In the genomic region with DNA sequence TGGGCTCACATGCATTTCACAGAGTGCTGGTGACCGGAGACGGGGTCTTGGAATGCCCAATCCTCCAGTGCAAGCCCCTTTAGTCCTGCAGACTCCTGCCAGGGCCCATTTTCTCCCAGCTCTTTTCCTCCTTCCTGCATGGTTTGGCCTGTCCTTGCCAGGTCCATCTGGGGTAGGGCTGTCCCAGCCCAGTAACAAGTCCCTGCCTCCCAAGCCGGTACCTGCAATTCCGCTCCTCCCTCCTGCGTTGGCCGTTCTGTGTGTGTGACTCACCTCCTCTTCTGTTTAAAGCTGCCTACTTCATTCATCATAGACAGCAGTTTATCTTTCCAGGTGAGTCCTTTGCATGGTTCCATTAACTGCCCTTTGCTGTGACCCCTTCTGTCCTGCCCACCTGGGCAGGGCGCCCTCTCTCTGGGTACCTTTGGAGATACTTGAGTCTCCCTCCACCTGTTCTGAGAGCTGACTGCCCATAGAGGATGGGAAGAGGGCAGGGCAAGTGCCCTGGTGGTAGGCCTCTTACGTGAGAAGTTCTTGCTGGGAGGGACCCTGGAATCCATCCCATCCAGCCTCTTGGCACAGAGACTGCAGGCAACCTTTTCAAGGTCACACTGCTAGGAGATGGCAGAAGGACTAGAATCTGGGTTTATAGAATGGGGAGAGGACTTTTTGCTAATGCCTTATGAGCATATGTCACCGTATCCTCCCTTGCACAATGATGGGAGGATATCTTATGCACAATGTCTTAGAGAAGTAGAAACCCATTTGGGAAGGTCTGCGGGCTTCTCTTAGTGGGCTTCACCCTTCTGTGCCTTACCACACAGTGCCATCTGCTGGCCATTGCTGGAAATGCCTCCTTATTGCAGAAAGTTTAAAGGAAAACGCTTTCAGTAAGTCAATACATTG, we compare ENCODE assay signal across 8 cellular contexts. TPM values are rescaled to one million over a fixed set of nuclear protein-coding genes. Genes with fewer than 3 reads are reported as not detected.
DNase-seq lines count a peak whose midpoint lies in the region; ATAC-seq and TF ChIP-seq lines count a peak whose summit lies in the region.

No MANE protein-coding gene starts in this region.

- H3K27ac Mint-ChIP-seq in activated T-cell treated with anti-CD3 and anti-CD28 coated beads, Interleukin-2, amount 50 U/mL, for 24 hours, result no peak overlapping the region
- no peak overlapping the region for H3K27ac Mint-ChIP-seq in naive thymus-derived CD4-positive, alpha-beta T cell
- H3K27ac Mint-ChIP-seq in stimulated activated effector memory CD8-positive, alpha-beta T cell treated with anti-CD3 and anti-CD28 coated beads, Interleukin-12 subunit alpha, Interleukin-12 subunit beta, amount 100 ng/mL, for 72 hours, result no peak overlapping the region

- intact Hi-C loops in Panc1 (cut with micrococcal nuclease; ENCODE audit: unreplicated experiment), result loop anchor here (1.0 kb wide), 1 partner anchor 247 kb away; no protein-coding TSS in a partner anchor
- intact Hi-C loops in esophagus squamous epithelium (cut with DNase I), result loop anchor here (5.0 kb wide), 2 partner anchors 244 to 364 kb away; no protein-coding TSS in a partner anchor
- intact Hi-C loops in naive thymus-derived CD4-positive, alpha-beta T cell (cut with micrococcal nuclease), result loop anchor here (1.0 to 5.0 kb wide), 11 partner anchors 29 to 365 kb away; a partner anchor contains a TSS

- whole genome bisulfite sequencing in esophagus squamous epithelium, 2 donors, result 54 to 62% methylated on average over 9 to 11 of the region's 11 CpGs

- CTCF ChIA-PET in Panc1 (lab: Charles Lee), result interaction anchor here (0.5 to 1.6 kb wide), 9 partner anchors 8 to 365 kb away, joined by 3 to 4 read pairs (median 3); no protein-coding TSS in a partner anchor
- CTCF ChIA-PET in naive thymus-derived CD4-positive, alpha-beta T cell (lab: Charles Lee), result interaction anchor here (0.5 to 12.1 kb wide), 17 partner anchors 10 to 363 kb away, joined by 3 to 178 read pairs (median 4); a partner anchor contains a TSS

- TF ChIP-seq CTCF in Panc1 (IDR thresholded peaks at IDR 0.05), result peak; percentile 92
- peak; percentile 89 to 96 (median 92) for TF ChIP-seq CTCF in esophagus squamous epithelium (IDR thresholded peaks at IDR 0.05)

- H3K27me3 ChIP-seq in Panc1 (ENCODE audit: control insufficient read depth, insufficient read depth, low read length), result no peaks in the 10 kb centered on the region
- H3K27me3 ChIP-seq in esophagus squamous epithelium, result no peaks in the 10 kb centered on the region
- no peaks in the 10 kb centered on the region for H3K27me3 ChIP-seq in naive thymus-derived CD4-positive, alpha-beta T cell (ENCODE audit: control insufficient read depth in 2 of 2, insufficient read depth in 2 of 2, low read length in 2 of 2)

- peaks cover 88% of the 10 kb centered on the region for H3K36me3 Mint-ChIP-seq in activated T-cell treated with anti-CD3 and anti-CD28 coated beads, Interleukin-2, amount 50 U/mL, for 24 hours (ENCODE audit: low read depth)
- peaks cover 4 to 18% (median 4%) of the 10 kb centered on the region in 5 donors for H3K36me3 Mint-ChIP-seq in naive thymus-derived CD4-positive, alpha-beta T cell
- H3K36me3 Mint-ChIP-seq in stimulated activated effector memory CD8-positive, alpha-beta T cell treated with anti-CD3 and anti-CD28 coated beads, Interleukin-12 subunit alpha, Interleukin-12 subunit beta, amount 100 ng/mL, for 72 hours, result peaks cover 56% of the 10 kb centered on the region

- ATAC-seq in Panc1 (no peak), GM18505 (IDR thresholded peaks at IDR 0.05; ENCODE audit: unreplicated experiment) (no peak)
- ATAC-seq in naive thymus-derived CD4-positive, alpha-beta T cell, result peak; percentile 75
- ATAC-seq in stimulated activated effector memory CD8-positive, alpha-beta T cell treated with anti-CD3 and anti-CD28 coated beads, Interleukin-12 subunit alpha, Interleukin-12 subunit beta, amount 100 ng/mL, for 72 hours, result no peak

- TF ChIP-seq POLR2A in esophagus squamous epithelium (IDR thresholded peaks at IDR 0.05) (no peak), GM18505 (IDR thresholded peaks at IDR 0.05; ENCODE audit: borderline replicate concordance, extremely low read depth, insufficient read depth, insufficient read length) (no peak)

- H3K36me3 ChIP-seq in Panc1 (ENCODE audit: control insufficient read depth, insufficient read depth, low read length), result no peaks in the 10 kb centered on the region
- H3K36me3 ChIP-seq in esophagus squamous epithelium, result peaks cover 33 to 82% (median 34%) of the 10 kb centered on the region in 3 donors
- H3K36me3 ChIP-seq in naive thymus-derived CD4-positive, alpha-beta T cell (ENCODE audit: control insufficient read depth in 2 of 3, insufficient read depth in 3 of 3, low read length in 3 of 3), result peaks cover 0 to 29% (median 0%) of the 10 kb centered on the region in 3 experiments

- POLR2A ChIA-PET in Panc1 (lab: Charles Lee), result no interaction called here
- POLR2A ChIA-PET in naive thymus-derived CD4-positive, alpha-beta T cell (lab: Charles Lee), result interaction anchor here (1.2 kb wide), 1 partner anchor 365 kb away, joined by 3 read pairs; no protein-coding TSS in a partner anchor

- H3K27me3 Mint-ChIP-seq in activated T-cell treated with anti-CD3 and anti-CD28 coated beads, Interleukin-2, amount 50 U/mL, for 24 hours, result no peaks in the 10 kb centered on the region
- no peaks in the 10 kb centered on the region for H3K27me3 Mint-ChIP-seq in naive thymus-derived CD4-positive, alpha-beta T cell

- in situ Hi-C loops in Panc1 (cut with HindIII; ENCODE audit: low pct_unique_long_range_greater_than_20kb, low sequenced_read_pairs), result no loop called here

- H3K4me1 ChIP-seq in Panc1 (ENCODE audit: control insufficient read depth, insufficient read depth, low read length) (no peaks in the 10 kb centered on the region), esophagus squamous epithelium (peaks cover 4 to 36% (median 6%) of the 10 kb centered on the region in 3 donors)
- H3K4me1 ChIP-seq in naive thymus-derived CD4-positive, alpha-beta T cell (ENCODE audit: control insufficient read depth in 2 of 2, insufficient read depth in 2 of 2, low read length in 2 of 2), result no peaks in the 10 kb centered on the region

- peak; percentile 47 for DNase-seq in COR-L47 (lab: John Stamatoyannopoulos, UW)
- DNase-seq in HUDEP-2 (lab: John Stamatoyannopoulos, UW; ENCODE audit: unreplicated experiment in 76 of 76), result peak in 71 of 76 experiments; percentile 30 to 85 (median 67)
- DNase-seq in Panc1 (ENCODE audit: low read depth, low spot score), result peak; percentile 53
- DNase-seq in activated T-cell treated with anti-CD3 and anti-CD28 coated beads, Interleukin-2, amount 50 U/mL, for 24 hours, result peak; percentile 86
- peak; percentile 20 for DNase-seq in esophagus squamous epithelium (lab: John Stamatoyannopoulos, UW)
- peak; percentile 53 to 81 (median 68) for DNase-seq in naive thymus-derived CD4-positive, alpha-beta T cell
- DNase-seq in stimulated activated effector memory CD8-positive, alpha-beta T cell treated with anti-CD3 and anti-CD28 coated beads, Interleukin-12 subunit alpha, Interleukin-12 subunit beta, amount 100 ng/mL, for 72 hours (ENCODE audit: low spot score in 2 of 2), result peak; percentile 80 to 92

- H3K4me3 ChIP-seq in Panc1 (ENCODE audit: low read depth in 2 of 2, low read length in 2 of 2), result no peak overlapping the region
- H3K4me3 ChIP-seq in esophagus squamous epithelium, result no peak overlapping the region
- no peak overlapping the region for H3K4me3 ChIP-seq in naive thymus-derived CD4-positive, alpha-beta T cell (ENCODE audit: low read length)

- no peak overlapping the region for H3K4me3 Mint-ChIP-seq in activated T-cell treated with anti-CD3 and anti-CD28 coated beads, Interleukin-2, amount 50 U/mL, for 24 hours
- H3K4me3 Mint-ChIP-seq in naive thymus-derived CD4-positive, alpha-beta T cell, result no peak overlapping the region
- no peak overlapping the region for H3K4me3 Mint-ChIP-seq in stimulated activated effector memory CD8-positive, alpha-beta T cell treated with anti-CD3 and anti-CD28 coated beads, Interleukin-12 subunit alpha, Interleukin-12 subunit beta, amount 100 ng/mL, for 72 hours

- H3K9me3 ChIP-seq in Panc1 (ENCODE audit: control insufficient read depth, insufficient read depth, low read depth, low read length), result no peaks in the 10 kb centered on the region
- no peaks in the 10 kb centered on the region for H3K9me3 ChIP-seq in esophagus squamous epithelium
- H3K9me3 ChIP-seq in naive thymus-derived CD4-positive, alpha-beta T cell (ENCODE audit: control insufficient read depth in 2 of 3, low read length in 3 of 3), result no peaks in the 10 kb centered on the region

- BruUV-seq in Panc1 (replicated peaks; lab: Mats Ljungman, UMichigan), result no TSS peak

- no peaks in the 10 kb centered on the region for H3K9me3 Mint-ChIP-seq in activated T-cell treated with anti-CD3 and anti-CD28 coated beads, Interleukin-2, amount 50 U/mL, for 24 hours
- no peaks in the 10 kb centered on the region for H3K9me3 Mint-ChIP-seq in naive thymus-derived CD4-positive, alpha-beta T cell
- H3K9me3 Mint-ChIP-seq in stimulated activated effector memory CD8-positive, alpha-beta T cell treated with anti-CD3 and anti-CD28 coated beads, Interleukin-12 subunit alpha, Interleukin-12 subunit beta, amount 100 ng/mL, for 72 hours, result no peaks in the 10 kb centered on the region

- H3K4me1 Mint-ChIP-seq in activated T-cell treated with anti-CD3 and anti-CD28 coated beads, Interleukin-2, amount 50 U/mL, for 24 hours (ENCODE audit: low read depth), result peaks cover 24% of the 10 kb centered on the region
- H3K4me1 Mint-ChIP-seq in naive thymus-derived CD4-positive, alpha-beta T cell, result peaks cover 0 to 22% (median 3%) of the 10 kb centered on the region in 7 donors
- H3K4me1 Mint-ChIP-seq in stimulated activated effector memory CD8-positive, alpha-beta T cell treated with anti-CD3 and anti-CD28 coated beads, Interleukin-12 subunit alpha, Interleukin-12 subunit beta, amount 100 ng/mL, for 72 hours, result peaks cover 15% of the 10 kb centered on the region

- H3K27ac ChIP-seq in Panc1 (ENCODE audit: low read length), result no peak overlapping the region
- peak overlapping the region in 3 of 4 donors; percentile 3 to 64 (median 48) for H3K27ac ChIP-seq in esophagus squamous epithelium
- no peak overlapping the region for H3K27ac ChIP-seq in naive thymus-derived CD4-positive, alpha-beta T cell (ENCODE audit: low read depth, low read length)

RNA-seq across cellular contexts. Expression of a gene that starts 29.7 kb away (rescaled TPM):
- total RNA-seq in Panc1 (2021; ENCODE audit: unreplicated experiment) (1.6 TPM), esophagus squamous epithelium (10 to 100 TPM; 20.2 to 76.1 (median 23.9) TPM)
- 1.2 TPM for polyA plus RNA-seq in Panc1 (2012; ENCODE audit: insufficient read length)
- total RNA-seq in naive thymus-derived CD4-positive, alpha-beta T cell, result 100 to 1,000 TPM in 2 of 5 experiments, 10 to 100 TPM in 3; 11.0 to 198 (median 47.7) TPM
- polyA plus RNA-seq in naive thymus-derived CD4-positive, alpha-beta T cell, result 10 to 100 TPM; 11.8 to 15.0 TPM

Comparison
In these comparisons a context has a peak if more than half of its experiments do, and no peak if none do; other contexts are left out.
1. DNase-seq: peak in every context shown above with its lines; median percentile 86 in activated T-cell treated with anti-CD3 and anti-CD28 coated beads, Interleukin-2, amount 50 U/mL, for 24 hours; 86 in stimulated activated effector memory CD8-positive, alpha-beta T cell treated with anti-CD3 and anti-CD28 coated beads, Interleukin-12 subunit alpha, Interleukin-12 subunit beta, amount 100 ng/mL, for 72 hours; 68 in naive thymus-derived CD4-positive, alpha-beta T cell; 67 in HUDEP-2; 53 in Panc1; 47 in COR-L47; 20 in esophagus squamous epithelium.
2. H3K27ac ChIP-seq: peak in esophagus squamous epithelium (3 of 4); none in Panc1 (single experiment) and naive thymus-derived CD4-positive, alpha-beta T cell (single experiment).